Comparison of ENCODE assay signal across 7 cellular contexts in genomic region chr3:33103034-33103433, GRCh38.
"Had no signal": no experiment of that assay in that cellular context is flagged by ENCODE, and none has a peak within 500 bp of the region (broad histone marks: within the 10 kb centered on the region; RNA-seq: fewer than 3 reads in every experiment).

No MANE protein-coding gene starts in this region.

- H3K4me3 ChIP-seq: GM12878 had no signal

- FAIRE-seq: GM12878, GM12891, GM12892, GM18507, GM19239 had no signal

- DNase-seq: GDM1, GF-D8 had no signal

- ATAC-seq: GM12878 had no signal
